Comparison of ENCODE assay signal across 7 cellular contexts in the genomic region with DNA sequence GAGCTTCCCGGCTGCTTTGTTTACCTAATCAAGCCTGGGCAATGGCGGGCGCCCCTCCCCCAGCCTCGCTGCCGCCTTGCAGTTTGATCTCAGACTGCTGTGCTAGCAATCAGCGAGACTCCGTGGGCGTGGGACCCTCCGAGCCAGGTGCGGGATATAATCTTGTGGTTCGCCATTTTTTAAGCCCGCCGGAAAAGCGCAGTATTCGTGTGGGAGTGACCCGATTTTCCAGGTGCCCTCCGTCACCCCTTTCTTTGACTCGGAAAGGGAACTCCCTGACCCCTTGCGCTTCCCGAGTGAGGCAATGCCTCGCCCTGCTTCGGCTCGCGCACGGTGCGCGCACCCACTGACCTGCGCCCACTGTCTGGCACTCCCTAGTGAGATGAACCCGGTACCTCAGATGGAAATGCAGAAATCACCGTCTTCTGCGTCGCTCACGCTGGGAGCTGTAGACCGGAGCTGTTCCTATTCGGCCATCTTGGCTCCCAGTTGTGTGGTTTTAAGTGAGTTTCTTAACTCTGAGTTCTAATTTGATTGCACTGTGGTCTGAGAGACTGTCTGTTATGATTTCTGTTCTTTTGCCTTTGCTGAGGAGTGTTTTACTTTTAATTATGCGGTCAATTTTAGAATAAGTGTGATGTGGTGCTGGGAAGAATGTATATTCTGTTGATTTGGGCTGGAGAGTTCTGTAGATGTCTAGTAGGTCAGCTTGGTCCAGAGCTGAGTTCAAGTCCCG.
A peak's percentile ranks its signal among the peaks of the same experiment; 100 is the strongest.
DNase-seq lines count a peak whose midpoint lies in the region; ATAC-seq, FAIRE-seq and TF ChIP-seq lines count a peak whose summit lies in the region.
"Not testable (repeated sequence)": the region's sequence is repeated elsewhere in the genome, so short reads cannot be mapped to it uniquely, and the experiment has no call there.

No MANE protein-coding gene starts in this region.

- POLR2A ChIA-PET in H1 (lab: Charles Lee; ENCODE audit: partially characterized antibody), result interaction anchor here (1.0 to 1.4 kb wide), 2 partner anchors 12 to 37 kb away, joined by 3 to 7 read pairs; no protein-coding TSS in a partner anchor

- TF ChIP-seq RAD21 in H1 (IDR thresholded peaks at IDR 0.05 in 1 of 2, conservative IDR thresholded peaks at IDR 0.05 in 1 of 2; ENCODE audit: low read depth in 2 of 2, low read length in 2 of 2), result not testable (repeated sequence)

- CTCF ChIA-PET in H1 (lab: Charles Lee; ENCODE audit: partially characterized antibody), result not testable (repeated sequence)

- H3K4ac ChIP-seq in H1 (replicated peaks; ENCODE audit: insufficient read length, low read depth, low read length), result not testable (repeated sequence)

- H4K5ac ChIP-seq in H1 (ENCODE audit: insufficient read length, low read depth, low read length), result not testable (repeated sequence)

- not testable (repeated sequence) for TF ChIP-seq POLR2A in H1 (IDR thresholded peaks at IDR 0.05; ENCODE audit: control extremely low read depth in 1 of 2, low read depth in 2 of 2, low read length in 2 of 2)

- H3K4me1 Mint-ChIP-seq in GM23338; T-helper 2 cell treated with Interferon-gamma antibody and Interleukin-4, amounts not matched to agents 5 μg/mL and 100 μg/mL, for 36 hours (ENCODE audit: low read depth); activated T-helper 1 cell treated with anti-CD3 and anti-CD28 coated beads, Interleukin-12 subunit alpha, Interleukin-12 subunit beta, Interleukin-2, Interleukin-4 antibody, amounts not matched to agents 30 ng/mL and 10 ng/mL and 1 ng/mL, durations not matched to agents 14 hours and 24 hours and 36 hours (ENCODE audit: low read depth); neural progenitor cell: not testable (repeated sequence)

- FAIRE-seq in H1 (lab: Jason Lieb, UNC), result not testable (repeated sequence)

- not testable (repeated sequence) for H3K4me1 ChIP-seq in GM23338 (ENCODE audit: insufficient read depth); H1 (replicated peaks in 1 of 4; ENCODE audit: control insufficient read depth in 3 of 4, insufficient read depth in 4 of 4, low read length in 3 of 4); iPS-15b (ENCODE audit: control insufficient read depth, insufficient read depth, low read length); neural progenitor cell

- not testable (repeated sequence) for H3F3A ChIP-seq in GM23338 (replicated peaks; ENCODE audit: low read depth); neural progenitor cell (ENCODE audit: low read depth)

- H3K27ac Mint-ChIP-seq in GM23338, result peak overlapping the region; percentile 73
- H3K27ac Mint-ChIP-seq in T-helper 2 cell treated with Interferon-gamma antibody and Interleukin-4, amounts not matched to agents 5 μg/mL and 100 μg/mL, for 36 hours; activated T-helper 1 cell treated with anti-CD3 and anti-CD28 coated beads, Interleukin-12 subunit alpha, Interleukin-12 subunit beta, Interleukin-2, Interleukin-4 antibody, amounts not matched to agents 30 ng/mL and 10 ng/mL and 1 ng/mL, durations not matched to agents 14 hours and 24 hours and 36 hours: not testable (repeated sequence)
- peak overlapping the region; percentile 46 for H3K27ac Mint-ChIP-seq in neural progenitor cell

- H2AFZ ChIP-seq in GM23338 (peak overlapping the region; percentile 17), neural progenitor cell (replicated peaks) (peak overlapping the region; percentile 38)
- not testable (repeated sequence) for H2AFZ ChIP-seq in H1 (ENCODE audit: low read length)

- peaks cover 36% of the 10 kb centered on the region for H3K36me3 Mint-ChIP-seq in GM23338 (ENCODE audit: low read depth)
- not testable (repeated sequence) for H3K36me3 Mint-ChIP-seq in T-helper 2 cell treated with Interferon-gamma antibody and Interleukin-4, amounts not matched to agents 5 μg/mL and 100 μg/mL, for 36 hours (ENCODE audit: low read depth); activated T-helper 1 cell treated with anti-CD3 and anti-CD28 coated beads, Interleukin-12 subunit alpha, Interleukin-12 subunit beta, Interleukin-2, Interleukin-4 antibody, amounts not matched to agents 30 ng/mL and 10 ng/mL and 1 ng/mL, durations not matched to agents 14 hours and 24 hours and 36 hours (ENCODE audit: low read depth); neural progenitor cell

- H4K91ac ChIP-seq in H1 (replicated peaks; ENCODE audit: insufficient read length, low read length), result not testable (repeated sequence)

- H3K18ac ChIP-seq in H1 (ENCODE audit: extremely low read depth, low read length), result not testable (repeated sequence)

- H2AK5ac ChIP-seq in H1 (ENCODE audit: low read depth, low read length), result not testable (repeated sequence)

- H3K9me2 ChIP-seq in GM23338 (ENCODE audit: insufficient read depth), result not testable (repeated sequence)

- not testable (repeated sequence) for H3K9me3 ChIP-seq in H1 (ENCODE audit: insufficient read depth in 2 of 2, low read depth in 1 of 2, low read length in 1 of 2); iPS-15b (ENCODE audit: control insufficient read depth, insufficient read depth, low read length); neural progenitor cell (ENCODE audit: low read depth)

- H2BK12ac ChIP-seq in H1 (ENCODE audit: low read depth, low read length), result not testable (repeated sequence)

- not testable (repeated sequence) for H3K27me3 Mint-ChIP-seq in GM23338 (ENCODE audit: insufficient read depth, low read depth, poor library complexity); T-helper 2 cell treated with Interferon-gamma antibody and Interleukin-4, amounts not matched to agents 5 μg/mL and 100 μg/mL, for 36 hours (ENCODE audit: low read depth); activated T-helper 1 cell treated with anti-CD3 and anti-CD28 coated beads, Interleukin-12 subunit alpha, Interleukin-12 subunit beta, Interleukin-2, Interleukin-4 antibody, amounts not matched to agents 30 ng/mL and 10 ng/mL and 1 ng/mL, durations not matched to agents 14 hours and 24 hours and 36 hours (ENCODE audit: insufficient read depth); neural progenitor cell (ENCODE audit: insufficient read depth, low read depth)

- DNase-seq in GM23338 (ENCODE audit: low spot score), result peak; percentile 30
- DNase-seq in NCI-H146 (lab: John Stamatoyannopoulos, UW), result peak; percentile 42
- DNase-seq in T-helper 2 cell treated with Interferon-gamma antibody and Interleukin-4, amounts not matched to agents 5 μg/mL and 100 μg/mL, for 36 hours (ENCODE audit: low spot score); activated T-helper 1 cell treated with anti-CD3 and anti-CD28 coated beads, Interleukin-12 subunit alpha, Interleukin-12 subunit beta, Interleukin-2, Interleukin-4 antibody, amounts not matched to agents 30 ng/mL and 10 ng/mL and 1 ng/mL, durations not matched to agents 14 hours and 24 hours and 36 hours (ENCODE audit: low spot score); neural progenitor cell (ENCODE audit: low spot score): not testable (repeated sequence)
- peak in 1 of 2 experiments; percentile 52 for DNase-seq in H1 (ENCODE audit: low read depth in 1 of 2, low spot score in 2 of 2)

- H3K14ac ChIP-seq in H1 (ENCODE audit: insufficient read length), result not testable (repeated sequence)

- H3K27ac ChIP-seq in GM23338 (ENCODE audit: low read depth), result peak overlapping the region; percentile 78; the same call in 1 of the 2 replicates
- not testable (repeated sequence) for H3K27ac ChIP-seq in H1 (ENCODE audit: low read depth, low read length); neural progenitor cell

- H4K8ac ChIP-seq in H1 (ENCODE audit: extremely low read depth, insufficient read depth, low read length), result not testable (repeated sequence)

- ATAC-seq in GM23338, result not testable (repeated sequence)

- not testable (repeated sequence) for H3K23me2 ChIP-seq in H1 (ENCODE audit: low read depth, low read length)

- H2BK20ac ChIP-seq in H1 (ENCODE audit: low read length), result not testable (repeated sequence)

- TF ChIP-seq EP300 in H1 (IDR thresholded peaks at IDR 0.05; ENCODE audit: borderline replicate concordance in 1 of 2, low read depth in 2 of 2, low read length in 2 of 2), result not testable (repeated sequence)

- H3K4me3 ChIP-seq in GM23338 (peak overlapping the region; percentile 56), H1 (ENCODE audit: extremely low read depth in 1 of 4, insufficient read depth in 2 of 4, low read depth in 3 of 4, low read length in 4 of 4) (peak overlapping the region in 2 of 4 experiments; percentile 46 to 52; a peak in 4 of 8 replicates), iPS-15b (ENCODE audit: low read depth, low read length) (peak overlapping the region; percentile 31), neural progenitor cell (peak overlapping the region; percentile 46)

- peak overlapping the region; percentile 72 for H3K4me2 ChIP-seq in GM23338
- peak overlapping the region in 1 of 2 experiments; percentile 36; a peak in 1 of 4 replicates for H3K4me2 ChIP-seq in H1 (ENCODE audit: insufficient read depth in 1 of 2, low read depth in 2 of 2, low read length in 2 of 2)
- peak overlapping the region; percentile 69 for H3K4me2 ChIP-seq in neural progenitor cell

- peak overlapping the region; percentile 74 for H3K4me3 Mint-ChIP-seq in GM23338
- peak overlapping the region; percentile 19 for H3K4me3 Mint-ChIP-seq in T-helper 2 cell treated with Interferon-gamma antibody and Interleukin-4, amounts not matched to agents 5 μg/mL and 100 μg/mL, for 36 hours
- H3K4me3 Mint-ChIP-seq in activated T-helper 1 cell treated with anti-CD3 and anti-CD28 coated beads, Interleukin-12 subunit alpha, Interleukin-12 subunit beta, Interleukin-2, Interleukin-4 antibody, amounts not matched to agents 30 ng/mL and 10 ng/mL and 1 ng/mL, durations not matched to agents 14 hours and 24 hours and 36 hours, result peak overlapping the region; percentile 32
- H3K4me3 Mint-ChIP-seq in neural progenitor cell, result peak overlapping the region; percentile 82

- peaks cover 48% of the 10 kb centered on the region for H3K9me3 Mint-ChIP-seq in GM23338
- H3K9me3 Mint-ChIP-seq in T-helper 2 cell treated with Interferon-gamma antibody and Interleukin-4, amounts not matched to agents 5 μg/mL and 100 μg/mL, for 36 hours, result peaks cover 11% of the 10 kb centered on the region
- peaks cover 13% of the 10 kb centered on the region for H3K9me3 Mint-ChIP-seq in activated T-helper 1 cell treated with anti-CD3 and anti-CD28 coated beads, Interleukin-12 subunit alpha, Interleukin-12 subunit beta, Interleukin-2, Interleukin-4 antibody, amounts not matched to agents 30 ng/mL and 10 ng/mL and 1 ng/mL, durations not matched to agents 14 hours and 24 hours and 36 hours
- H3K9me3 Mint-ChIP-seq in neural progenitor cell, result peaks cover 22% of the 10 kb centered on the region

- H3K36me3 ChIP-seq in GM23338 (ENCODE audit: insufficient read depth); H1 (ENCODE audit: control insufficient read depth in 2 of 4, insufficient read depth in 4 of 4, low read length in 3 of 4); iPS-15b (ENCODE audit: control insufficient read depth, insufficient read depth, low read length); neural progenitor cell: not testable (repeated sequence)

- H3K27me3 ChIP-seq in GM23338 (ENCODE audit: insufficient read depth); H1 (replicated peaks in 1 of 4; ENCODE audit: control insufficient read depth in 3 of 4, extremely low read depth in 1 of 4, insufficient read depth in 3 of 4, low read length in 3 of 4); iPS-15b (ENCODE audit: control insufficient read depth, insufficient read depth, low read length); neural progenitor cell: not testable (repeated sequence)

- WGBS in H1 (ENCODE audit: extremely low coverage in 1 of 2, insufficient coverage in 1 of 2, insufficient read length in 1 of 2, insufficient replicate concordance in 2 of 2, low coverage in 1 of 2, low lambda C conversion rate in 2 of 2, missing lambda C conversion rate in 1 of 2), 2 experiments, result 64% methylated on average over 16 of the region's 37 CpGs; no CpG with 5 or more reads in 1 of the 2 experiments

- H3K9ac ChIP-seq in H1 (replicated peaks in 1 of 4; ENCODE audit: extremely low read depth in 1 of 4, low read depth in 3 of 4, low read length in 3 of 4); neural progenitor cell: not testable (repeated sequence)
- peak overlapping the region; percentile 37 for H3K9ac ChIP-seq in iPS-15b (ENCODE audit: low read depth, low read length)

- H3K23ac ChIP-seq in H1 (ENCODE audit: insufficient read length), result not testable (repeated sequence)

- not testable (repeated sequence) for H2BK5ac ChIP-seq in H1 (ENCODE audit: low read depth, low read length)

- peaks cover 23% of the 10 kb centered on the region for H3K79me2 ChIP-seq in GM23338 (replicated peaks; ENCODE audit: insufficient read depth)
- H3K79me2 ChIP-seq in H1 (ENCODE audit: control insufficient read depth in 1 of 2, insufficient read depth in 2 of 2, low read length in 2 of 2), result not testable (repeated sequence)
- H3K79me2 ChIP-seq in neural progenitor cell (ENCODE audit: low read depth), result peaks cover 25% of the 10 kb centered on the region

- not testable (repeated sequence) for TF ChIP-seq CTCF in GM23338 (conservative IDR thresholded peaks at IDR 0.05; ENCODE audit: low read depth in 2 of 2); H1 (IDR thresholded peaks at IDR 0.05; ENCODE audit: control extremely low read depth in 1 of 3, insufficient read depth in 1 of 3, low read depth in 1 of 3, low read length in 3 of 3); neural progenitor cell (IDR thresholded peaks at IDR 0.05)

- not testable (repeated sequence) for H2BK15ac ChIP-seq in H1 (ENCODE audit: low read length)

- not testable (repeated sequence) for H4K20me1 ChIP-seq in GM23338 (replicated peaks; ENCODE audit: insufficient read depth); H1 (replicated peaks in 1 of 2; ENCODE audit: control insufficient read depth in 1 of 2, insufficient read depth in 2 of 2, low read length in 2 of 2); neural progenitor cell (ENCODE audit: low read depth)

- H2BK120ac ChIP-seq in H1 (replicated peaks; ENCODE audit: low read depth, low read length), result not testable (repeated sequence)

- not testable (repeated sequence) for H3K79me1 ChIP-seq in H1 (ENCODE audit: low read depth, low read length)

- intact Hi-C loops in activated T-helper 1 cell treated with anti-CD3 and anti-CD28 coated beads, Interleukin-12 subunit alpha, Interleukin-12 subunit beta, Interleukin-2, Interleukin-4 antibody, amounts not matched to agents 30 ng/mL and 10 ng/mL and 1 ng/mL, durations not matched to agents 14 hours and 24 hours and 36 hours (cut with micrococcal nuclease), result not testable (repeated sequence)

- not testable (repeated sequence) for H3K56ac ChIP-seq in H1 (replicated peaks; ENCODE audit: insufficient read length, low read depth, low read length)

Comparison
In these comparisons a context has a peak if more than half of its experiments do, and no peak if none do; other contexts are left out.
1. H3K4me3 Mint-ChIP-seq: peak in every context shown above with its lines; median percentile 82 in neural progenitor cell; 74 in GM23338; 32 in activated T-helper 1 cell treated with anti-CD3 and anti-CD28 coated beads, Interleukin-12 subunit alpha, Interleukin-12 subunit beta, Interleukin-2, Interleukin-4 antibody, amounts not matched to agents 30 ng/mL and 10 ng/mL and 1 ng/mL, durations not matched to agents 14 hours and 24 hours and 36 hours; 19 in T-helper 2 cell treated with Interferon-gamma antibody and Interleukin-4, amounts not matched to agents 5 μg/mL and 100 μg/mL, for 36 hours.